Comparison of ENCODE assay signal across 8 cellular contexts in genomic region chrX:130339408-130340222, GRCh38. TPM values are rescaled to one million over a fixed set of nuclear protein-coding genes. Genes with fewer than 3 reads are reported as not detected.
A peak's percentile ranks its signal among the peaks of the same experiment; 100 is the strongest.
DNase-seq lines count a peak whose midpoint lies in the region; ATAC-seq and TF ChIP-seq lines count a peak whose summit lies in the region.

Gene SLC25A14 (plus strand): TSS chrX:130339919. CDS start chrX:130340279, 360 bp downstream.

- no peaks in the 10 kb centered on the region for H3K79me2 ChIP-seq in SU-DHL-6 (ENCODE audit: insufficient read depth, low read length)

- peaks cover 8% of the 10 kb centered on the region for H3K4me1 ChIP-seq in cardiac muscle cell (ENCODE audit: low read depth)
- H3K4me1 ChIP-seq in upper lobe of left lung, result peaks cover 0 to 3% (median 0%) of the 10 kb centered on the region in 4 donors

- H4K20me1 ChIP-seq in SU-DHL-6 (ENCODE audit: low read depth, low read length), result no peaks in the 10 kb centered on the region

- peak within 1 kb of the TSS; percentile 64 for H3K9ac ChIP-seq in SU-DHL-6 (ENCODE audit: low read length)

- TF ChIP-seq CTCF in GM12875 (IDR thresholded peaks at IDR 0.05; ENCODE audit: borderline replicate concordance, insufficient read depth, low read depth, low read length) (no peak), SU-DHL-6 (IDR thresholded peaks at IDR 0.05; ENCODE audit: insufficient read depth, low read length, poor library complexity, severe bottlenecking) (no peak), cardiac muscle cell (IDR thresholded peaks at IDR 0.05; ENCODE audit: low read depth, low read length) (no peak), upper lobe of left lung (IDR thresholded peaks at IDR 0.05) (no peak)

- H3K9me3 ChIP-seq in SU-DHL-6 (ENCODE audit: insufficient read depth, low read length) (no peaks in the 10 kb centered on the region), cardiac muscle cell (ENCODE audit: low read depth) (no peaks in the 10 kb centered on the region), upper lobe of left lung (no peaks in the 10 kb centered on the region)

- H3K27ac ChIP-seq in SU-DHL-6 (ENCODE audit: low read depth, low read length), result no peak within 1 kb of the TSS
- peak within 1 kb of the TSS; percentile 22 for H3K27ac ChIP-seq in cardiac muscle cell
- H3K27ac ChIP-seq in upper lobe of left lung, result peak within 1 kb of the TSS; percentile 46 to 65 (median 54)

- no peaks in the 10 kb centered on the region for H3F3A ChIP-seq in SU-DHL-6 (ENCODE audit: insufficient read depth)

- H3K9me3 Mint-ChIP-seq in activated naive CD8-positive, alpha-beta T cell treated with anti-CD3 and anti-CD28 coated beads for 36 hours, result no peaks in the 10 kb centered on the region

- H3K4me3 ChIP-seq in GM12875 (ENCODE audit: low read depth, low read length) (peak within 1 kb of the TSS; percentile 82), SU-DHL-6 (ENCODE audit: insufficient read depth, low read length, poor library complexity, severe bottlenecking) (peak within 1 kb of the TSS; percentile 76), cardiac muscle cell (peak within 1 kb of the TSS; percentile 48), upper lobe of left lung (peak within 1 kb of the TSS; percentile 49 to 83 (median 68))

- H3K27me3 ChIP-seq in SU-DHL-6 (ENCODE audit: low read length) (no peaks in the 10 kb centered on the region), cardiac muscle cell (no peaks in the 10 kb centered on the region), upper lobe of left lung (no peaks in the 10 kb centered on the region)

- H3K4me3 Mint-ChIP-seq in activated naive CD8-positive, alpha-beta T cell treated with anti-CD3 and anti-CD28 coated beads for 36 hours, result peak within 1 kb of the TSS; percentile 89

- DNase-seq in NCI-H1105 (lab: John Stamatoyannopoulos, UW) (peak; percentile 79), cardiac muscle cell (ENCODE audit: low read depth in 1 of 2, low spot score in 1 of 2) (peak; percentile 82), pons (ENCODE audit: low spot score) (peak; percentile 48), upper lobe of left lung (peak; percentile 82 to 89)
- DNase-seq in activated naive CD8-positive, alpha-beta T cell treated with anti-CD3 and anti-CD28 coated beads for 36 hours, result peak; percentile 69

- peak within 1 kb of the TSS; percentile 94 for H3K27ac Mint-ChIP-seq in activated naive CD8-positive, alpha-beta T cell treated with anti-CD3 and anti-CD28 coated beads for 36 hours

- H3K36me3 Mint-ChIP-seq in activated naive CD8-positive, alpha-beta T cell treated with anti-CD3 and anti-CD28 coated beads for 36 hours, result no peaks in the 10 kb centered on the region

- TF ChIP-seq EP300 in upper lobe of left lung (IDR thresholded peaks at IDR 0.05), result no peak

- H3K9me2 ChIP-seq in SU-DHL-6 (replicated peaks; ENCODE audit: insufficient read depth, low read length), result no peaks in the 10 kb centered on the region

- TF ChIP-seq POLR2A in upper lobe of left lung (IDR thresholded peaks at IDR 0.05), result peak in 1 of 4 donors; percentile 56

- WGBS in upper lobe of left lung, 2 donors, result 1 to 53% methylated on average over 20 to 40 of the region's 55 CpGs

- ATAC-seq in HG02642 (IDR thresholded peaks at IDR 0.05; ENCODE audit: poor library complexity, unreplicated experiment) (peak; percentile 99), upper lobe of left lung (ENCODE audit: low FRiP score in 2 of 2) (peak; percentile 75 to 97)

- H2AFZ ChIP-seq in SU-DHL-6 (ENCODE audit: low read depth, low read length, severe bottlenecking), result peak within 1 kb of the TSS; percentile 83

- H3K4me2 ChIP-seq in SU-DHL-6 (ENCODE audit: low read depth, low read length, poor library complexity, severe bottlenecking), result peak within 1 kb of the TSS; percentile 61

- H3K27me3 Mint-ChIP-seq in activated naive CD8-positive, alpha-beta T cell treated with anti-CD3 and anti-CD28 coated beads for 36 hours, result no peaks in the 10 kb centered on the region

- H3K4me1 Mint-ChIP-seq in activated naive CD8-positive, alpha-beta T cell treated with anti-CD3 and anti-CD28 coated beads for 36 hours, result peaks cover 15% of the 10 kb centered on the region

- H3K36me3 ChIP-seq in SU-DHL-6 (ENCODE audit: low read length) (no peaks in the 10 kb centered on the region), cardiac muscle cell (no peaks in the 10 kb centered on the region), upper lobe of left lung (no peaks in the 10 kb centered on the region)

RNA-seq across cellular contexts. Expression of gene SLC25A14, which starts in this region (rescaled TPM):
- total RNA-seq in activated naive CD8-positive, alpha-beta T cell treated with anti-CD3 and anti-CD28 coated beads for 36 hours, result 10 to 100 TPM; 12.6 to 13.7 TPM
- total RNA-seq in cardiac muscle cell (9.5 and 11.9 TPM in 2 replicates), upper lobe of left lung (10 to 100 TPM in 1 of 6 donors, 1 to 10 TPM in 5; 7.6 to 16.1 (median 8.3) TPM)
- polyA plus RNA-seq in cardiac muscle cell, result 18.3 and 34.8 TPM in 2 replicates
